ENCODE assay signal across 6 cellular contexts in genomic region chr22:26408562-26409220, GRCh38. TPM values are rescaled to one million over a fixed set of nuclear protein-coding genes. Genes with fewer than 3 reads are reported as not detected.
DNase-seq lines count a peak whose midpoint lies in the region; ATAC-seq, FAIRE-seq and TF ChIP-seq lines count a peak whose summit lies in the region.
"Not testable (repeated sequence)": the region's sequence is repeated elsewhere in the genome, so short reads cannot be mapped to it uniquely, and the experiment has no call there.

No MANE protein-coding gene starts in this region.

- not testable (repeated sequence) for H4K20me1 ChIP-seq in BLaER1 treated with 17β-estradiol and CSF1 and Interleukin-3, amounts not matched to agents 10 nM and 100 nM

- not testable (repeated sequence) for H3K36me3 Mint-ChIP-seq in WTC11

- not testable (repeated sequence) for H3K9me3 Mint-ChIP-seq in WTC11

- H3K4me3 ChIP-seq in A549; BLaER1 treated with 17β-estradiol and CSF1 and Interleukin-3, amounts not matched to agents 10 nM and 100 nM: not testable (repeated sequence)

- not testable (repeated sequence) for H3K4me2 ChIP-seq in A549
- H3K4me2 ChIP-seq in BLaER1 treated with 17β-estradiol and CSF1 and Interleukin-3, amounts not matched to agents 10 nM and 100 nM, result peak overlapping the region in 10 of 11 experiments; percentile 1 to 62 (median 12); a peak in 11 of 22 replicates

- not testable (repeated sequence) for H3K9me3 ChIP-seq in A549; BLaER1 treated with 17β-estradiol and CSF1 and Interleukin-3, amounts not matched to agents 10 nM and 100 nM (replicated peaks in 1 of 11)

- not testable (repeated sequence) for TF ChIP-seq CTCF in A549 (IDR thresholded peaks at IDR 0.05); WTC11 (IDR thresholded peaks at IDR 0.05)

- ATAC-seq in A549, WTC11: not testable (repeated sequence)

- not testable (repeated sequence) for FAIRE-seq in A549 (lab: Jason Lieb, UNC)
- FAIRE-seq in urothelium cell line (lab: Jason Lieb, UNC), result peak; percentile 97

- CTCF ChIA-PET in A549 (lab: Yijun Ruan, JAX), result interaction anchor here (1.1 to 3.4 kb wide), 3 partner anchors 8 to 44 kb away, joined by 3 to 10 read pairs (median 3); no protein-coding TSS in a partner anchor
- CTCF ChIA-PET in WTC11 (lab: Charles Lee), result interaction anchor here (0.7 kb wide), 1 partner anchor 504 kb away, joined by 5 read pairs; no protein-coding TSS in a partner anchor

- H3K4me3 Mint-ChIP-seq in WTC11, result not testable (repeated sequence)

- 45% methylated on average over 7 of the region's 7 CpGs for WGBS in A549 (ENCODE audit: missing lambda C conversion rate)

- H3K4me1 Mint-ChIP-seq in WTC11, result not testable (repeated sequence)

- not testable (repeated sequence) for H3K27ac ChIP-seq in A549
- H3K27ac ChIP-seq in BLaER1 treated with 17β-estradiol and CSF1 and Interleukin-3, amounts not matched to agents 10 nM and 100 nM, result 0 out of 22 replicates have a peak overlapping the region, but pooled peaks of 1 of the 11 experiments have one; percentile 4
- H3K27ac ChIP-seq in caudate nucleus (ENCODE audit: low read depth, low read length), result peak overlapping the region; percentile 26

- in situ Hi-C loops in KBM-7 (cut with MboI; ENCODE audit: low pct_unique_long_range_greater_than_20kb, low sequenced_read_pairs), result loop anchor here (10.0 kb wide), 1 partner anchor 56 kb away; no protein-coding TSS in a partner anchor

- POLR2A ChIA-PET in A549 (lab: Yijun Ruan, JAX), result interaction anchor here (0.7 kb wide), 1 partner anchor 13 kb away, joined by 4 read pairs; no protein-coding TSS in a partner anchor
- POLR2A ChIA-PET in WTC11 (lab: Charles Lee), result not testable (repeated sequence)

- H3K27me3 ChIP-seq in BLaER1 treated with 17β-estradiol and CSF1 and Interleukin-3, amounts not matched to agents 10 nM and 100 nM, result not testable (repeated sequence)

- TF ChIP-seq RAD21 in A549 (conservative IDR thresholded peaks at IDR 0.05 in 1 of 2, IDR thresholded peaks at IDR 0.05 in 1 of 2), result not testable (repeated sequence)

- not testable (repeated sequence) for H3K9ac ChIP-seq in BLaER1 treated with 17β-estradiol and CSF1 and Interleukin-3, amounts not matched to agents 10 nM and 100 nM

- not testable (repeated sequence) for H3K27me3 Mint-ChIP-seq in WTC11 (ENCODE audit: low read depth)

- TF ChIP-seq EP300 in A549 (IDR thresholded peaks at IDR 0.05), result not testable (repeated sequence)

- H3K27ac Mint-ChIP-seq in WTC11, result not testable (repeated sequence)

- not testable (repeated sequence) for H3K36me3 ChIP-seq in BLaER1 treated with 17β-estradiol and CSF1 and Interleukin-3, amounts not matched to agents 10 nM and 100 nM

- not testable (repeated sequence) for TF ChIP-seq POLR2A in A549 (IDR thresholded peaks at IDR 0.05; ENCODE audit: low read length)

- DNase-seq in A549 (ENCODE audit: low read depth in 1 of 2, low spot score in 1 of 2); WTC11 (ENCODE audit: low spot score); caudate nucleus (lab: John Stamatoyannopoulos, UW); urothelium cell line (ENCODE audit: low spot score): not testable (repeated sequence)
- peak; percentile 27 for DNase-seq in KBM-7

- not testable (repeated sequence) for H3K4me1 ChIP-seq in A549
- peaks cover 30 to 41% (median 36%) of the 10 kb centered on the region in 10 experiments for H3K4me1 ChIP-seq in BLaER1 treated with 17β-estradiol and CSF1 and Interleukin-3, amounts not matched to agents 10 nM and 100 nM

TF ChIP-seq in A549, 52 proteins besides CTCF, POLR2A, EP300 and RAD21:
- peak; percentile 54 for TF ChIP-seq ZC3H11A (IDR thresholded peaks at IDR 0.05)
TF ChIP-seq in A549: peak in this region for 1; not testable (repeated sequence) for 51.

TF ChIP-seq in WTC11, 78 proteins besides CTCF, POLR2A, EP300 and RAD21:
- TF ChIP-seq HMGA2 (CRISPR knock-in tag; IDR thresholded peaks at IDR 0.05), result peak; percentile 19; the same call in 1 of the 2 replicates

RNA-seq across cellular contexts. Expression of gene ASPHD2, which starts 20.4 kb away (rescaled TPM):
- polyA plus RNA-seq in A549 (2011; rRNA removed) (1.2 and 1.3 TPM in 2 replicates), A549 (2017; fragmentation: RNase III; extraction: RNeasy Plus Mini Kit Qiagen cat#74134 plus additional on column Dnase treatment) (0.72 to 0.92 TPM (median 0.84 TPM) in 3 replicates)
- 1.0 and 1.6 TPM in 2 replicates for polyA plus RNA-seq in A549 (2012; cell fraction: cytosol; rRNA removed)
- 1.2 TPM in 2 replicates for polyA plus RNA-seq in A549 (2012; cell fraction: nucleus; rRNA removed)
- 1.5 TPM in 2 replicates for polyA minus RNA-seq in A549 (2011; rRNA and poly(A)+ RNA removed)
- total RNA-seq in WTC11 (2021), result 7.1 to 8.1 TPM (median 8.0 TPM) in 3 replicates
